Comparison of ENCODE assay signal across 9 cellular contexts in the genomic region with DNA sequence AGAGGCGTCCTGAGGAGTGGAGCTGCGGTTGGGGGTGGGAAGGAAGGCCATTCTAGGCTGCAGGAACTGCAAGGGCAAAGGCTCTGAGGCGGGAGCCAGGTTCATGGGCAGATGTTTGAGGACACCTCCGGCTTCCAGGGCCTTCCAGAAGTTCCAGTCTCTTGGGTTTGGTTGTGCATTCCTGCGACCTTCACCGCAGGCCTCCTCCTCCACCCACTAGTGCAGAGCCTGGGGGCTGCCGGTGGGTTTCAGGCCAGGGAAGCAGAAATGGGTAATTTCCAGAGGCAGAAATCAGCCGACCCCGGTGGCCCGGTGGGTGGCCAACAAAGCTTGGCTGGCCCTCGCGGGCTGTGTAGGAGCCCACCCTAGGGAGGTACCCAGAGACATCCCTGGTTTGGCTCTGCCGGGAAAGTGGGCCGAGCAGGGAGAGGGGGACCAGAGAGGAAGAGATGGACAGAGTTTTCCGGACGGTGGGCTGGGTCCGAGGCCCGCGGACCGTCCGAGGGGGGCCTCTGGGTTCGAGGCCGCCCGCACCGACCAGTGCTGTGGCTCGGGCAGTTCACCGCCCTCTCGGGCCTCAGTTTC. TPM values are rescaled to one million over a fixed set of nuclear protein-coding genes. Genes with fewer than 3 reads are reported as not detected.
DNase-seq lines count a peak whose midpoint lies in the region; ATAC-seq and TF ChIP-seq lines count a peak whose summit lies in the region.
"Had no signal": no experiment of that assay in that cellular context is flagged by ENCODE, and none has a peak within 500 bp of the region (broad histone marks: within the 10 kb centered on the region; RNA-seq: fewer than 3 reads in every experiment).

No MANE protein-coding gene starts in this region.

- WGBS in upper lobe of left lung, 2 donors: 60 to 82% methylated on average over 12 to 28 of the region's 28 CpGs

- no peak for TF ChIP-seq CTCF in upper lobe of left lung (IDR thresholded peaks at IDR 0.05)

- peaks cover 0 to 30% (median 11%) of the 10 kb centered on the region in 4 donors for H3K36me3 ChIP-seq in upper lobe of left lung

- TF ChIP-seq EP300 in upper lobe of left lung (IDR thresholded peaks at IDR 0.05): no peak

- H3K27me3 Mint-ChIP-seq in activated naive CD4-positive, alpha-beta T cell treated with anti-CD3 and anti-CD28 coated beads, Interleukin-2, amount 50 U/mL, for 24 hours: no peaks in the 10 kb centered on the region
- H3K27me3 Mint-ChIP-seq in central memory CD8-positive, alpha-beta T cell: no peaks in the 10 kb centered on the region

- peaks cover 44% of the 10 kb centered on the region for H3K4me1 Mint-ChIP-seq in activated naive CD4-positive, alpha-beta T cell treated with anti-CD3 and anti-CD28 coated beads, Interleukin-2, amount 50 U/mL, for 24 hours
- H3K4me1 Mint-ChIP-seq in central memory CD8-positive, alpha-beta T cell: peaks cover 31% of the 10 kb centered on the region

- no peaks in the 10 kb centered on the region for H3K9me3 ChIP-seq in mononuclear cell (ENCODE audit: low read depth, low read length)
- no peaks in the 10 kb centered on the region for H3K9me3 ChIP-seq in upper lobe of left lung

- H3K27ac Mint-ChIP-seq in activated naive CD4-positive, alpha-beta T cell treated with anti-CD3 and anti-CD28 coated beads, Interleukin-2, amount 50 U/mL, for 24 hours: peak overlapping the region; percentile 51
- H3K27ac Mint-ChIP-seq in central memory CD8-positive, alpha-beta T cell (ENCODE audit: low read depth): no peak overlapping the region

- peaks cover 55% of the 10 kb centered on the region for H3K4me1 ChIP-seq in mononuclear cell (ENCODE audit: insufficient read depth, low read length)
- H3K4me1 ChIP-seq in upper lobe of left lung: peaks cover 37 to 56% (median 41%) of the 10 kb centered on the region in 4 donors

- H3K36me3 Mint-ChIP-seq in activated naive CD4-positive, alpha-beta T cell treated with anti-CD3 and anti-CD28 coated beads, Interleukin-2, amount 50 U/mL, for 24 hours: no peaks in the 10 kb centered on the region
- H3K36me3 Mint-ChIP-seq in central memory CD8-positive, alpha-beta T cell (ENCODE audit: insufficient read depth): peaks cover 4% of the 10 kb centered on the region

- DNase-seq in activated naive CD4-positive, alpha-beta T cell treated with Interleukin-2 at 50 U/mL for 16 hours: no peak
- no peak for DNase-seq in central memory CD8-positive, alpha-beta T cell (ENCODE audit: low spot score in 2 of 2)
- DNase-seq in upper lobe of left lung (no peak), anterior cingulate cortex (lab: John Stamatoyannopoulos, UW) (no peak), activated gamma-delta T cell treated with Interleukin-2 at 50 U/mL for 16 hours (no peak), GM03348 (ENCODE audit: low spot score) (no peak)
- DNase-seq: NCI-H1436 treated with DMSO at 0.1 percent for 48 hours had no signal

- H3K4me3 ChIP-seq in mononuclear cell (ENCODE audit: low read length) (peak overlapping the region; percentile 45), upper lobe of left lung (peak overlapping the region; percentile 61 to 81 (median 76))

- no peak for ATAC-seq in central memory CD8-positive, alpha-beta T cell (replicated peaks; ENCODE audit: extremely low read depth, poor library complexity, severe bottlenecking)
- ATAC-seq in upper lobe of left lung (ENCODE audit: low FRiP score in 2 of 2): no peak

- no peaks in the 10 kb centered on the region for H3K9me3 Mint-ChIP-seq in activated naive CD4-positive, alpha-beta T cell treated with anti-CD3 and anti-CD28 coated beads, Interleukin-2, amount 50 U/mL, for 24 hours
- no peaks in the 10 kb centered on the region for H3K9me3 Mint-ChIP-seq in central memory CD8-positive, alpha-beta T cell

- H3K27ac ChIP-seq in upper lobe of left lung: peak overlapping the region; percentile 86 to 97 (median 96)

- TF ChIP-seq POLR2A in upper lobe of left lung (IDR thresholded peaks at IDR 0.05): no peak

- H3K4me3 Mint-ChIP-seq in activated naive CD4-positive, alpha-beta T cell treated with anti-CD3 and anti-CD28 coated beads, Interleukin-2, amount 50 U/mL, for 24 hours: peak overlapping the region; percentile 80
- peak overlapping the region; percentile 26 for H3K4me3 Mint-ChIP-seq in central memory CD8-positive, alpha-beta T cell

- H3K27me3 ChIP-seq in mononuclear cell (ENCODE audit: insufficient read depth, low read length) (no peaks in the 10 kb centered on the region), upper lobe of left lung (no peaks in the 10 kb centered on the region)

RNA-seq across cellular contexts. Expression of a gene that starts 0.4 kb away (rescaled TPM):
- total RNA-seq in mononuclear cell (0.94 TPM), upper lobe of left lung (10 to 100 TPM in 5 of 6 donors, 1 to 10 TPM in 1; 7.3 to 18.5 (median 13.6) TPM)

RNA-seq across cellular contexts. Expression of a gene that starts 3.0 kb away (rescaled TPM):
- total RNA-seq in mononuclear cell (42.8 TPM), upper lobe of left lung (10 to 100 TPM; 25.5 to 42.3 (median 34.4) TPM)

RNA-seq across cellular contexts. Expression of a gene that starts 5.8 kb away (rescaled TPM):
- total RNA-seq in mononuclear cell (14.9 TPM), upper lobe of left lung (100 to 1,000 TPM in 1 of 6 donors, 10 to 100 TPM in 5; 11.2 to 135 (median 27.2) TPM)

RNA-seq across cellular contexts. Expression of a gene that starts 16.9 kb away (rescaled TPM):
- total RNA-seq in mononuclear cell: 49.3 TPM
- total RNA-seq in upper lobe of left lung: 10 to 100 TPM in 5 of 6 donors, 1 to 10 TPM in 1; 7.3 to 51.4 (median 46.4) TPM

RNA-seq across cellular contexts. Expression of a gene that starts 57.0 kb away (rescaled TPM):
- total RNA-seq in mononuclear cell (0.84 TPM), upper lobe of left lung (1 to 10 TPM in 4 of 6 donors, under 1 TPM in 2; 0.46 to 4.2 (median 1.9) TPM)
